Comparison of ENCODE assay signal across 9 cellular contexts in genomic region chr3:192422998-192423349, GRCh38.
DNase-seq lines count a peak whose midpoint lies in the region; ATAC-seq and TF ChIP-seq lines count a peak whose summit lies in the region.
"Had no signal": no experiment of that assay in that cellular context is flagged by ENCODE, and none has a peak within 500 bp of the region (broad histone marks: within the 10 kb centered on the region; RNA-seq: fewer than 3 reads in every experiment).

No MANE protein-coding gene starts in this region.

- DNase-seq in NCI-H1417 (lab: John Stamatoyannopoulos, UW) (peak in 2 of 3 experiments; percentile 1 to 57), NCI-H1417 treated with DMSO at 0.1 percent for 48 hours (lab: John Stamatoyannopoulos, UW) (no peak), NCI-H1694 (lab: John Stamatoyannopoulos, UW) (peak; percentile 9), astrocyte of the spinal cord (ENCODE audit: low read depth, low spot score) (peak; percentile 59), neural crest cell (ENCODE audit: low read depth, low spot score) (no peak), GOT3 (lab: John Stamatoyannopoulos, UW) (no peak)
- no peak for DNase-seq in NK-92 treated with Interleukin-12 subunit alpha and Interleukin-12 subunit beta, amount 100 ng/mL, for 24 hours (lab: John Stamatoyannopoulos, UW)
- DNase-seq: NCI-H2081 treated with DMSO at 0.1 percent for 48 hours had no signal

- H3K36me3 Mint-ChIP-seq in neural crest cell (ENCODE audit: low read depth): no peaks in the 10 kb centered on the region

- TF ChIP-seq CTCF in astrocyte of the spinal cord (IDR thresholded peaks at IDR 0.05; ENCODE audit: low read depth, low read length) (peak; percentile 26), neural crest cell (conservative IDR thresholded peaks at IDR 0.05) (peak; percentile 57)

- peaks cover under 1% of the 10 kb centered on the region for H3K4me1 Mint-ChIP-seq in neural crest cell

- H3K27me3 Mint-ChIP-seq in neural crest cell (ENCODE audit: low read depth): peaks cover 5% of the 10 kb centered on the region

- H3K4me3 ChIP-seq in astrocyte of the spinal cord (ENCODE audit: low read depth, low read length): no peak overlapping the region

- in situ Hi-C loops in astrocyte of the spinal cord (cut with HindIII; ENCODE audit: low sequenced_read_pairs): no loop called here

- ATAC-seq in GM21423 (IDR thresholded peaks at IDR 0.05; ENCODE audit: unreplicated experiment): no peak

- H3K4me3 Mint-ChIP-seq in neural crest cell: no peak overlapping the region

- no peaks in the 10 kb centered on the region for H3K9me3 Mint-ChIP-seq in neural crest cell

- no peak overlapping the region for H3K27ac Mint-ChIP-seq in neural crest cell (ENCODE audit: unreplicated experiment)

Comparison
In these comparisons a context has a peak if more than half of its experiments do, and no peak if none do; other contexts are left out.
1. DNase-seq: peak in NCI-H1417 (2 of 3), NCI-H1694 (single experiment) and astrocyte of the spinal cord (single experiment); none in NCI-H1417 treated with DMSO at 0.1 percent for 48 hours (single experiment), neural crest cell (single experiment), GOT3 (single experiment) and NK-92 treated with Interleukin-12 subunit alpha and Interleukin-12 subunit beta, amount 100 ng/mL, for 24 hours (single experiment).